Comparison of ENCODE assay signal across 26 cellular contexts in genomic region chr3:162777118-162777517, GRCh38.
A peak's percentile ranks its signal among the peaks of the same experiment; 100 is the strongest.
DNase-seq lines count a peak whose midpoint lies in the region; ATAC-seq, FAIRE-seq and TF ChIP-seq lines count a peak whose summit lies in the region.
"Had no signal": no experiment of that assay in that cellular context is flagged by ENCODE, and none has a peak within 500 bp of the region (broad histone marks: within the 10 kb centered on the region; RNA-seq: fewer than 3 reads in every experiment).

No MANE protein-coding gene starts in this region.

- H3K27me3 Mint-ChIP-seq in osteocyte (ENCODE audit: unreplicated experiment) (no peaks in the 10 kb centered on the region), chondrocyte (ENCODE audit: low read depth) (no peaks in the 10 kb centered on the region)
- no peaks in the 10 kb centered on the region for H3K27me3 Mint-ChIP-seq in stimulated activated naive CD8-positive, alpha-beta T cell treated with anti-CD3 and anti-CD28 coated beads, Interleukin-15, amount 100 ng/mL, for 72 hours
- H3K27me3 Mint-ChIP-seq: activated naive CD8-positive, alpha-beta T cell; CD4-positive, alpha-beta memory T cell; central memory CD8-positive, alpha-beta T cell had no signal

- ATAC-seq in stimulated activated naive CD8-positive, alpha-beta T cell treated with anti-CD3 and anti-CD28 coated beads, Interleukin-15, amount 100 ng/mL, for 72 hours = no peak
- ATAC-seq: WTC11 had no signal

- H3K9me3 Mint-ChIP-seq in osteocyte (ENCODE audit: unreplicated experiment) (peaks cover 5% of the 10 kb centered on the region), chondrocyte (ENCODE audit: low read depth) (no peaks in the 10 kb centered on the region)
- H3K9me3 Mint-ChIP-seq in stimulated activated naive CD8-positive, alpha-beta T cell treated with anti-CD3 and anti-CD28 coated beads, Interleukin-15, amount 100 ng/mL, for 72 hours = no peaks in the 10 kb centered on the region

- H3K36me3 Mint-ChIP-seq in osteocyte (ENCODE audit: unreplicated experiment) = no peaks in the 10 kb centered on the region
- H3K36me3 Mint-ChIP-seq in chondrocyte (ENCODE audit: low read depth) = no peaks in the 10 kb centered on the region
- H3K36me3 Mint-ChIP-seq: activated naive CD8-positive, alpha-beta T cell; CD4-positive, alpha-beta memory T cell; WTC11 had no signal

- H3F3A ChIP-seq in SU-DHL-6 (ENCODE audit: insufficient read depth) = no peaks in the 10 kb centered on the region

- H3K27ac Mint-ChIP-seq in osteocyte (ENCODE audit: unreplicated experiment) (no peak overlapping the region), chondrocyte (ENCODE audit: unreplicated experiment) (no peak overlapping the region)
- H3K27ac Mint-ChIP-seq in stimulated activated naive CD8-positive, alpha-beta T cell treated with anti-CD3 and anti-CD28 coated beads, Interleukin-15, amount 100 ng/mL, for 72 hours = no peak overlapping the region
- H3K27ac Mint-ChIP-seq: activated naive CD8-positive, alpha-beta T cell; CD4-positive, alpha-beta memory T cell; WTC11 had no signal

- H3K4me2 ChIP-seq in SU-DHL-6 (ENCODE audit: low read depth, low read length, poor library complexity, severe bottlenecking) = no peak overlapping the region

- H3K4me3 Mint-ChIP-seq in osteocyte (ENCODE audit: unreplicated experiment) = no peak overlapping the region
- H3K4me3 Mint-ChIP-seq in chondrocyte (ENCODE audit: unreplicated experiment) = no peak overlapping the region
- no peak overlapping the region for H3K4me3 Mint-ChIP-seq in stimulated activated naive CD8-positive, alpha-beta T cell treated with anti-CD3 and anti-CD28 coated beads, Interleukin-15, amount 100 ng/mL, for 72 hours
- H3K4me3 Mint-ChIP-seq: activated naive CD8-positive, alpha-beta T cell; CD4-positive, alpha-beta memory T cell; central memory CD8-positive, alpha-beta T cell; WTC11 had no signal

- H3K4me1 ChIP-seq in BE2C = no peaks in the 10 kb centered on the region; the same call in 1 of the 2 replicates
- H3K4me1 ChIP-seq: HAP-1, prostate gland had no signal

- no peaks in the 10 kb centered on the region for H4K20me1 ChIP-seq in SU-DHL-6 (ENCODE audit: low read depth, low read length)

- H3K9me2 ChIP-seq in SU-DHL-6 (replicated peaks; ENCODE audit: insufficient read depth, low read length) = no peaks in the 10 kb centered on the region

- H3K4me3 ChIP-seq in BE2C (ENCODE audit: low read depth, low read length) (no peak overlapping the region), SU-DHL-6 (ENCODE audit: insufficient read depth, low read length, poor library complexity, severe bottlenecking) (no peak overlapping the region)
- H3K4me3 ChIP-seq: HAP-1, lung, prostate gland, skin epidermis had no signal

- no peaks in the 10 kb centered on the region for H3K79me2 ChIP-seq in SU-DHL-6 (ENCODE audit: insufficient read depth, low read length)

- TF ChIP-seq CTCF in BE2C (IDR thresholded peaks at IDR 0.05; ENCODE audit: low read depth, low read length) (peak; percentile 81), SU-DHL-6 (IDR thresholded peaks at IDR 0.05; ENCODE audit: insufficient read depth, low read length, poor library complexity, severe bottlenecking) (peak; percentile 14), osteocyte (IDR thresholded peaks at IDR 0.05) (peak; percentile 17), chondrocyte (IDR thresholded peaks at IDR 0.05) (no peak)

- DNase-seq in BE2C = peak; percentile 25
- DNase-seq in H54 (ENCODE audit: insufficient read length, low spot score) = no peak
- no peak for DNase-seq in osteocyte (ENCODE audit: extremely low spot score, unreplicated experiment)
- DNase-seq in chondrocyte (ENCODE audit: low spot score) = no peak
- DNase-seq in NK-92 (lab: John Stamatoyannopoulos, UW; ENCODE audit: unreplicated experiment) = no peak
- no peak for DNase-seq in stimulated activated naive CD8-positive, alpha-beta T cell treated with anti-CD3 and anti-CD28 coated beads, Interleukin-15, amount 100 ng/mL, for 72 hours
- DNase-seq: activated CD4-positive, alpha-beta T cell treated with anti-CD3 and anti-CD28 coated beads, Interleukin-2, amount 50 U/mL, for 4 hours; activated CD8-positive, alpha-beta memory T cell treated with anti-CD3 and anti-CD28 coated beads, Interleukin-2, amount 50 U/mL, for 48 hours; CD4-positive, alpha-beta memory T cell; Kasumi-1; kidney; NCI-H187 treated with DMSO at 0.1 percent for 48 hours; NCI-H524 treated with DMSO at 0.1 percent for 48 hours; stimulated activated CD4-positive, alpha-beta T cell treated with anti-CD3 and anti-CD28 coated beads, Interleukin-1b, Interleukin-23, amount 100 ng/mL, for 48 hours; T-helper 9 cell had no signal

- H3K9ac ChIP-seq in SU-DHL-6 (ENCODE audit: low read length) = no peak overlapping the region

- H3K27ac ChIP-seq in SU-DHL-6 (ENCODE audit: low read depth, low read length) = no peak overlapping the region
- H3K27ac ChIP-seq: prostate gland, RWPE1, skin epidermis had no signal

- H2AFZ ChIP-seq in SU-DHL-6 (ENCODE audit: low read depth, low read length, severe bottlenecking) = peak overlapping the region; percentile 12

- no peak for TF ChIP-seq POLR2A in H54 (IDR thresholded peaks at IDR 0.05; ENCODE audit: low read depth, low read length)

- FAIRE-seq in H54 (lab: Jason Lieb, UNC) = peak; percentile 77
- FAIRE-seq: astrocyte, endothelial cell of umbilical vein, kidney had no signal

- H3K27me3 ChIP-seq in BE2C (no peaks in the 10 kb centered on the region), SU-DHL-6 (ENCODE audit: low read length) (no peaks in the 10 kb centered on the region)

- H3K9me3 ChIP-seq in BE2C (no peaks in the 10 kb centered on the region; the same call in 1 of the 2 replicates), SU-DHL-6 (ENCODE audit: insufficient read depth, low read length) (no peaks in the 10 kb centered on the region)
- H3K9me3 ChIP-seq: HAP-1, prostate gland had no signal

- H3K4me1 Mint-ChIP-seq in osteocyte (ENCODE audit: unreplicated experiment) (no peaks in the 10 kb centered on the region), chondrocyte (ENCODE audit: low read depth) (no peaks in the 10 kb centered on the region)
- no peaks in the 10 kb centered on the region for H3K4me1 Mint-ChIP-seq in stimulated activated naive CD8-positive, alpha-beta T cell treated with anti-CD3 and anti-CD28 coated beads, Interleukin-15, amount 100 ng/mL, for 72 hours
- H3K4me1 Mint-ChIP-seq: CD4-positive, alpha-beta memory T cell; central memory CD8-positive, alpha-beta T cell had no signal

- H3K36me3 ChIP-seq in BE2C = no peaks in the 10 kb centered on the region
- H3K36me3 ChIP-seq in SU-DHL-6 (ENCODE audit: low read length) = no peaks in the 10 kb centered on the region
- H3K36me3 ChIP-seq: HAP-1, prostate gland had no signal
